12 cellular contexts compared by ENCODE assay signal in genomic region chr12:64745259-64745807, GRCh38.
"Had no signal": no experiment of that assay in that cellular context is flagged by ENCODE, and none has a peak within 500 bp of the region (broad histone marks: within the 10 kb centered on the region; RNA-seq: fewer than 3 reads in every experiment).

No MANE protein-coding gene starts in this region.

- H3K27ac ChIP-seq: brain microvascular endothelial cell had no signal

- H3K27me3 ChIP-seq: brain microvascular endothelial cell had no signal

- ATAC-seq: left ventricle myocardium superior; stimulated activated naive B cell treated with anti-CD40 and anti-IgM and Interleukin-4, amounts not matched to agents 10 μg/mL and 1 μg/mL and 100 μg/mL, for 72 hours had no signal

- DNase-seq: activated CD4-positive, alpha-beta T cell treated with anti-CD3 and anti-CD28 coated beads, Interleukin-2, amount 50 U/mL, for 1 hour; activated naive CD4-positive, alpha-beta T cell treated with anti-CD3 and anti-CD28 coated beads, Interleukin-2, amount 50 U/mL, for 16 hours; activated T-cell treated with anti-CD3 and anti-CD28 coated beads, Interleukin-2, amount 50 U/mL, for 1 hour; brain microvascular endothelial cell; endodermal cell; left ventricle myocardium superior; naive B cell; right cardiac atrium; stimulated activated CD4-positive, alpha-beta T cell treated with anti-CD3 and anti-CD28 coated beads, Interleukin-1b, Interleukin-23, amount 100 ng/mL, for 48 hours; stimulated activated naive B cell treated with anti-CD40 and anti-IgM and Interleukin-4, amounts not matched to agents 10 μg/mL and 1 μg/mL and 100 μg/mL, for 72 hours; substantia nigra; T-helper 2 cell had no signal
